Comparison of ENCODE assay signal across 21 cellular contexts in the genomic region with DNA sequence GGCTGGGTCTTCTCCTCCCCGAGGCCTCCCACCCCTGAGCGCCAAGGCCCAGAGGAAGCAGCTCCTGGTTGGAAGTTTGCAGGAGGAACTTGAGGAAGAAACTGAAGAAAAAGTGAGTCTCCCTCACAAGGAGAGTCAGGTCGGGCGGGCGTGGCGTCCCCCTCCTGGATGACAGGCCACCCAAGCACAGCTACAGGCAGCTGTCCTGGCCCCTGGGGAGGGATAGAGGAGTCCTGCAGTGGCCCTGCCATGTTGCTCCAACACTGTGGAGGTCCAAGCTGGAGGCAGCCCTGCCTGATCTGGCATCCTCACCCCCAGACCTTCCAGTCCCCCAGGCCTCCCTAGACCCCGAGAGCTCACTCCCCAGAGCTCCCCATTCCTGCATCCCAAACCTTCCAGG.
"Had no signal": no experiment of that assay in that cellular context is flagged by ENCODE, and none has a peak within 500 bp of the region (broad histone marks: within the 10 kb centered on the region; RNA-seq: fewer than 3 reads in every experiment).

No MANE protein-coding gene starts in this region.

- DNase-seq: cortex of kidney; effector memory CD8-positive, alpha-beta T cell; erythroblast; esophagus squamous epithelium; foreskin melanocyte; glutamatergic neuron; hypothalamus; immature natural killer cell; islet precursor cell; lower lobe of right lung; naive B cell; sigmoid colon; stimulated activated CD4-positive, alpha-beta T cell treated with anti-CD3 and anti-CD28 coated beads, Interleukin-2, amount 100 ng/mL, for 24 hours; stimulated activated CD4-positive, alpha-beta T cell treated with anti-CD3 and anti-CD28 coated beads, Interleukin-4, amount 100 ng/mL, for 24 hours; stimulated activated naive CD8-positive, alpha-beta T cell treated with anti-CD3 and anti-CD28 coated beads, Interleukin-15, Interleukin-2, amounts not matched to agents 100 U/mL and 50 U/mL, for 24 hours; testis; tibial artery had no signal

- H3K4me1 ChIP-seq: esophagus squamous epithelium, lower lobe of right lung, parathyroid adenoma, sigmoid colon, testis, tibial artery had no signal

- H3K27ac ChIP-seq: esophagus squamous epithelium, lower lobe of right lung, parathyroid adenoma, sigmoid colon, testis, tibial artery had no signal

- H3K36me3 ChIP-seq: esophagus squamous epithelium, lower lobe of right lung, sigmoid colon, tibial artery had no signal

- H3K9me3 ChIP-seq: testis had no signal

- H3K27me3 ChIP-seq: esophagus squamous epithelium, sigmoid colon, testis, tibial artery had no signal

- ATAC-seq: effector memory CD8-positive, alpha-beta T cell; left lobe of liver; lower lobe of right lung; natural killer cell treated with Interleukin-12 subunit alpha and Interleukin-12 subunit beta and Interleukin-15 and Interleukin-18, amount 100 ng/mL, for 72 hours; stimulated activated memory B cell treated with anti-CD40 and anti-IgM and Interleukin-4, amounts not matched to agents 10 μg/mL and 1 μg/mL and 100 μg/mL, for 72 hours; stimulated activated naive CD8-positive, alpha-beta T cell treated with anti-CD3 and anti-CD28 coated beads, Interleukin-15, Interleukin-2, amounts not matched to agents 100 U/mL and 50 U/mL, for 24 hours had no signal

- H3K4me3 ChIP-seq: esophagus squamous epithelium, lower lobe of right lung, sigmoid colon, testis, tibial artery had no signal
